12 cellular contexts compared by ENCODE assay signal in genomic region chr5:78597068-78597857, GRCh38. TPM values are rescaled to one million over a fixed set of nuclear protein-coding genes. Genes with fewer than 3 reads are reported as not detected.
A peak's percentile ranks its signal among the peaks of the same experiment; 100 is the strongest.
DNase-seq lines count a peak whose midpoint lies in the region; ATAC-seq and TF ChIP-seq lines count a peak whose summit lies in the region.
"Had no signal": no experiment of that assay in that cellular context is flagged by ENCODE, and none has a peak within 500 bp of the region (broad histone marks: within the 10 kb centered on the region; RNA-seq: fewer than 3 reads in every experiment).

No MANE protein-coding gene starts in this region.

- no peak overlapping the region for H3K4me2 ChIP-seq in mesenchymal stem cell (ENCODE audit: low read length, poor library complexity, severe bottlenecking)

- POLR2A ChIA-PET in AG04450 (lab: Yijun Ruan, JAX) = no interaction called here

- H4K91ac ChIP-seq in mesenchymal stem cell (ENCODE audit: low read length) = no peak overlapping the region

- no peak overlapping the region for H2BK120ac ChIP-seq in mesenchymal stem cell (ENCODE audit: low read depth, low read length)

- no peak overlapping the region for H3K18ac ChIP-seq in mesenchymal stem cell (ENCODE audit: low read depth in 1 of 2, low read length in 2 of 2)

- peak overlapping the region in 1 of 2 experiments; percentile 20 for H2BK12ac ChIP-seq in mesenchymal stem cell (ENCODE audit: low read length in 2 of 2)

- no peak for ATAC-seq in HG03025 (IDR thresholded peaks at IDR 0.05; ENCODE audit: low FRiP score, unreplicated experiment)
- ATAC-seq in HG03457 (IDR thresholded peaks at IDR 0.05; ENCODE audit: unreplicated experiment) = no peak
- ATAC-seq: activated T-helper 17 cell treated with anti-CD3 and anti-CD28 coated beads, Interleukin-2, amount 50 U/mL, for 72 hours had no signal

- no peak overlapping the region for H3K4ac ChIP-seq in mesenchymal stem cell (ENCODE audit: low read depth in 1 of 2, low read length in 2 of 2)

- peaks cover 6% of the 10 kb centered on the region for H3K79me1 ChIP-seq in mesenchymal stem cell (replicated peaks; ENCODE audit: low read length, poor library complexity, severe bottlenecking)

- WGBS in mesenchymal stem cell = 58% methylated on average over 5 of the region's 5 CpGs

- no peak overlapping the region for H3K4me3 ChIP-seq in AG04450 (ENCODE audit: low read depth, low read length)
- H3K4me3 ChIP-seq in choroid plexus epithelial cell (ENCODE audit: low read depth, low read length) = no peak overlapping the region
- H3K4me3 ChIP-seq in mesenchymal stem cell (ENCODE audit: insufficient read depth in 1 of 2, low read depth in 1 of 2, low read length in 2 of 2) = no peak overlapping the region
- H3K4me3 ChIP-seq: thoracic aorta had no signal

- H3K14ac ChIP-seq in mesenchymal stem cell (ENCODE audit: low read length in 2 of 2) = no peak overlapping the region

- no peak overlapping the region for H2BK15ac ChIP-seq in mesenchymal stem cell (ENCODE audit: low read depth, poor library complexity, severe bottlenecking)

- H3K27me3 ChIP-seq in AG04450 (ENCODE audit: control insufficient read depth, insufficient read depth, low read length) (no peaks in the 10 kb centered on the region), mesenchymal stem cell (ENCODE audit: control insufficient read depth in 1 of 2, insufficient read depth in 1 of 2, low read length in 2 of 2) (no peaks in the 10 kb centered on the region)

- no peak overlapping the region for H2AK5ac ChIP-seq in mesenchymal stem cell (ENCODE audit: low read length, severe bottlenecking)

- no peak overlapping the region for H2BK5ac ChIP-seq in mesenchymal stem cell (ENCODE audit: low read depth, low read length, poor library complexity, severe bottlenecking)

- no peaks in the 10 kb centered on the region for H3K36me3 ChIP-seq in mesenchymal stem cell (ENCODE audit: control insufficient read depth in 1 of 2, insufficient read depth in 2 of 2, low read depth in 1 of 2, low read length in 2 of 2)
- H3K36me3 ChIP-seq: thoracic aorta had no signal

- CTCF ChIA-PET in AG04450 (lab: Charles Lee) = interaction anchor here (1.0 to 1.2 kb wide), 2 partner anchors 130 to 302 kb away, joined by 4 read pairs; no protein-coding TSS in a partner anchor

- H2AFZ ChIP-seq in mesenchymal stem cell (ENCODE audit: low read depth, low read length) = no peak overlapping the region

- H3K9me3 ChIP-seq in AG04450 (ENCODE audit: control insufficient read depth, insufficient read depth, low read length) = no peaks in the 10 kb centered on the region
- no peaks in the 10 kb centered on the region for H3K9me3 ChIP-seq in mesenchymal stem cell (ENCODE audit: control insufficient read depth, low read length)
- H3K9me3 ChIP-seq: thoracic aorta had no signal

- peak overlapping the region; percentile 91 for H3K27ac ChIP-seq in AG04450 (ENCODE audit: low read depth, low read length)
- peak overlapping the region; percentile 17 for H3K27ac ChIP-seq in mesenchymal stem cell (ENCODE audit: low read length, poor library complexity, severe bottlenecking)

- DNase-seq in AG04450 (ENCODE audit: low read depth, low spot score) (peak; percentile 70), MV-4-11 (lab: John Stamatoyannopoulos, UW) (peak; percentile 22), choroid plexus epithelial cell (ENCODE audit: low read depth) (peak; percentile 76), mesenchymal stem cell (peak; percentile 86), LoVo (ENCODE audit: low spot score) (no peak), putamen (ENCODE audit: low spot score) (no peak)
- DNase-seq: activated B cell treated with CpG ODN at 0.5 μM for 24 hours, NCI-H1694 treated with DMSO at 0.1 percent for 48 hours had no signal

- peak overlapping the region; percentile 65 for H3K9ac ChIP-seq in mesenchymal stem cell (ENCODE audit: low read length)

- TF ChIP-seq CTCF in AG04450 (IDR thresholded peaks at IDR 0.05; ENCODE audit: low read depth, low read length) (no peak), choroid plexus epithelial cell (conservative IDR thresholded peaks at IDR 0.05; ENCODE audit: low read depth, low read length) (no peak)

- H4K8ac ChIP-seq in mesenchymal stem cell (ENCODE audit: low read length) = no peak overlapping the region

- H3K4me1 ChIP-seq in mesenchymal stem cell (ENCODE audit: control insufficient read depth, insufficient read depth, low read depth, low read length) = peaks cover 15% of the 10 kb centered on the region

- no peak overlapping the region for H3K23ac ChIP-seq in mesenchymal stem cell (ENCODE audit: low read length in 2 of 2)

RNA-seq across cellular contexts. Expression of gene LHFPL2, which starts 51.3 kb away (rescaled TPM):
- 19.4 and 20.1 TPM in 2 replicates for polyA plus RNA-seq in AG04450 (2011; rRNA removed)
- 22.8 and 30.2 TPM in 2 replicates for polyA minus RNA-seq in AG04450 (2011; rRNA and poly(A)+ RNA removed)
- polyA plus RNA-seq in mesenchymal stem cell (2013, experiment 1 of 2) = 13.5 TPM
- polyA plus RNA-seq in mesenchymal stem cell (2013, experiment 2 of 2) = 11.5 TPM

Comparison
In these comparisons a context has a peak if more than half of its experiments do, and no peak if none do; other contexts are left out.
1. DNase-seq: peak in AG04450 (single experiment), MV-4-11 (single experiment), choroid plexus epithelial cell (single experiment) and mesenchymal stem cell (single experiment); none in LoVo (single experiment) and putamen (single experiment).